ENCODE assay signal across 2 cellular contexts in the genomic region with DNA sequence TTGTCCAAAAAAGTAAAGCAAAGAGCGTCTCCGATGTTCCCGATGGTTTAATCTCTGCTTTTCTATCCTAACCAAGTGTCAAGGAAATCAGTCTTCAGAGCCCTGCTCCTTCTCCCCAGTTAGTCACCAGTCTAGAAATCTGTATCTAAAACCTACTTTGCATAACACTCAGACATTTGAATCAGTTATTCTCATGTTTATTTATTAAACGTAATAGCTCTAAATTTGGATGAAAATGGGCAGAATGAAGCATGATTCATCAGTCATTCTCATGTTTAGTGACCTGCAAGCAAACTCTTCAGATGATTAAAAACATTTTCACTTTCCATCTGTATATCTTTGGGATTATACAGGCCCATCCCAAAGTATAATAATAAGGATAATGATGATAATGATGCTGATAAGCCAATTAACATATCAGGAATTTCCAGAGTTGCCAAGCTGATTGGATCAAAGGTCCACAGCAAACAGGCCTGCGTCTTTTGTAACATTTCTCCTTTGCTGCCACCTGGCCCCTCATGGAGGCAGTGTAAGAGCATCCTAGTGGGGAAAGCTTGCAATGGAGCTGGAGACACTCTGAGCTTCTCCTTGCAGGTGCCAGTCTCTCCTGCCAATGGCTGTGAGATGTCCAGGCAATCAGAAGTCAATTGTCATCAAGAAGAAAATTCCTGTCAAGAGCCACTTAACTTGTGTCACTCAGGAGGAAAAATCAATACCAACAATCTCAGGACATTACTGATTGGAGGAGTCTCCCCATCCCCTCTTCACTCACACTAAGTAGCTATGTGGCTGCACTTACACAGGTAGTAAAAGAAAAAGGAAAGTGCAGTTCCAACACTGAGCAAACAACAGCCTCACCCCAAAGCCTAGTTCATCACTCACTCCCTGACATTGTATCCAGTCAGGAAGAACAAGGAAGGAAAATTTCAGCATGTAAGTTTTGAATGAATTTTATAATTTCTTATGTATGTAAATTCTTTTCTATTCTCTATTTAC.
TF ChIP-seq lines count a peak whose summit lies in the region.

No MANE protein-coding gene starts in this region.

TF ChIP-seq in SK-N-SH, 30 proteins besides CTCF, POLR2A, EP300 and RAD21 (continued from another document):
- TF ChIP-seq, protein P1, sequence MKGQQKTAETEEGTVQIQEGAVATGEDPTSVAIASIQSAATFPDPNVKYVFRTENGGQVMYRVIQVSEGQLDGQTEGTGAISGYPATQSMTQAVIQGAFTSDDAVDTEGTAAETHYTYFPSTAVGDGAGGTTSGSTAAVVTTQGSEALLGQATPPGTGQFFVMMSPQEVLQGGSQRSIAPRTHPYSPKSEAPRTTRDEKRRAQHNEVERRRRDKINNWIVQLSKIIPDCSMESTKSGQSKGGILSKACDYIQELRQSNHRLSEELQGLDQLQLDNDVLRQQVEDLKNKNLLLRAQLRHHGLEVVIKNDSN (IDR thresholded peaks at IDR 0.05; ENCODE audit: borderline replicate concordance, low read depth) = no peak
- TF ChIP-seq MEF2A (IDR thresholded peaks at IDR 0.05; ENCODE audit: borderline replicate concordance, low read depth) = no peak

TF ChIP-seq in SK-N-SH treated with all-trans-retinoic acid at 6 μM for 48 hours, 23 proteins besides CTCF, POLR2A, EP300 and RAD21:
- TF ChIP-seq, protein P2, sequence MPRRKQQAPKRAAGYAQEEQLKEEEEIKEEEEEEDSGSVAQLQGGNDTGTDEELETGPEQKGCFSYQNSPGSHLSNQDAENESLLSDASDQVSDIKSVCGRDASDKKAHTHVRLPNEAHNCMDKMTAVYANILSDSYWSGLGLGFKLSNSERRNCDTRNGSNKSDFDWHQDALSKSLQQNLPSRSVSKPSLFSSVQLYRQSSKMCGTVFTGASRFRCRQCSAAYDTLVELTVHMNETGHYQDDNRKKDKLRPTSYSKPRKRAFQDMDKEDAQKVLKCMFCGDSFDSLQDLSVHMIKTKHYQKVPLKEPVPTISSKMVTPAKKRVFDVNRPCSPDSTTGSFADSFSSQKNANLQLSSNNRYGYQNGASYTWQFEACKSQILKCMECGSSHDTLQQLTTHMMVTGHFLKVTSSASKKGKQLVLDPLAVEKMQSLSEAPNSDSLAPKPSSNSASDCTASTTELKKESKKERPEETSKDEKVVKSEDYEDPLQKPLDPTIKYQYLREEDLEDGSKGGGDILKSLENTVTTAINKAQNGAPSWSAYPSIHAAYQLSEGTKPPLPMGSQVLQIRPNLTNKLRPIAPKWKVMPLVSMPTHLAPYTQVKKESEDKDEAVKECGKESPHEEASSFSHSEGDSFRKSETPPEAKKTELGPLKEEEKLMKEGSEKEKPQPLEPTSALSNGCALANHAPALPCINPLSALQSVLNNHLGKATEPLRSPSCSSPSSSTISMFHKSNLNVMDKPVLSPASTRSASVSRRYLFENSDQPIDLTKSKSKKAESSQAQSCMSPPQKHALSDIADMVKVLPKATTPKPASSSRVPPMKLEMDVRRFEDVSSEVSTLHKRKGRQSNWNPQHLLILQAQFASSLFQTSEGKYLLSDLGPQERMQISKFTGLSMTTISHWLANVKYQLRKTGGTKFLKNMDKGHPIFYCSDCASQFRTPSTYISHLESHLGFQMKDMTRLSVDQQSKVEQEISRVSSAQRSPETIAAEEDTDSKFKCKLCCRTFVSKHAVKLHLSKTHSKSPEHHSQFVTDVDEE (CRISPR knock-in tag; IDR thresholded peaks at IDR 0.05) = no peak
- TF ChIP-seq, protein P3, sequence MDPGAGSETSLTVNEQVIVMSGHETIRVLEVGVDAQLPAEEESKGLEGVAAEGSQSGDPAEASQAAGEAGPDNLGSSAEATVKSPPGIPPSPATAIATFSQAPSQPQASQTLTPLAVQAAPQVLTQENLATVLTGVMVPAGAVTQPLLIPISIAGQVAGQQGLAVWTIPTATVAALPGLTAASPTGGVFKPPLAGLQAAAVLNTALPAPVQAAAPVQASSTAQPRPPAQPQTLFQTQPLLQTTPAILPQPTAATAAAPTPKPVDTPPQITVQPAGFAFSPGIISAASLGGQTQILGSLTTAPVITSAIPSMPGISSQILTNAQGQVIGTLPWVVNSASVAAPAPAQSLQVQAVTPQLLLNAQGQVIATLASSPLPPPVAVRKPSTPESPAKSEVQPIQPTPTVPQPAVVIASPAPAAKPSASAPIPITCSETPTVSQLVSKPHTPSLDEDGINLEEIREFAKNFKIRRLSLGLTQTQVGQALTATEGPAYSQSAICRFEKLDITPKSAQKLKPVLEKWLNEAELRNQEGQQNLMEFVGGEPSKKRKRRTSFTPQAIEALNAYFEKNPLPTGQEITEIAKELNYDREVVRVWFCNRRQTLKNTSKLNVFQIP (CRISPR knock-in tag; IDR thresholded peaks at IDR 0.05; ENCODE audit: borderline replicate concordance, low read depth) = no peak
- TF ChIP-seq ISL1 (CRISPR knock-in tag; IDR thresholded peaks at IDR 0.05) = no peak
